31 cellular contexts compared by ENCODE assay signal in the genomic region with DNA sequence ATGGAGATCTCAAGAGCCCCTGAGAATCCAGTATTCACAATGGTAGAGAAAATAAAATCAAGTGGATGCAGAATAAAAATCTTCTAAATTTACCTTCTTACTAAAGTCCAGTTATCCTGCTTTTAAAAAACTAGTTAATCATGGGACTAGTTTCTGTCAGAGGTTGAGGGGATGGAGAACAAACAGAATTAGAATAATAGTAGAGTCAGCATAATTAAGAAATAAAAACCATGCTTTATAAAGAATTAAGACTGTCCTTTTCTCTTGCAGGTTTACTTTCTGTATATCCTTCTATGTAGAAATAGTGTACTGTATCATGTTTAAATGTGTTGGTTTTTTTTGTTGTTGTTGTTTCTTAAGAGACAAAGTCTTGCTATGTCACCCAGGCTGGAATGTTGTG. TPM values are rescaled to one million over a fixed set of nuclear protein-coding genes. Genes with fewer than 3 reads are reported as not detected.
DNase-seq lines count a peak whose midpoint lies in the region; ATAC-seq, FAIRE-seq and TF ChIP-seq lines count a peak whose summit lies in the region.
"Had no signal": no experiment of that assay in that cellular context is flagged by ENCODE, and none has a peak within 500 bp of the region (broad histone marks: within the 10 kb centered on the region; RNA-seq: fewer than 3 reads in every experiment).

No MANE protein-coding gene starts in this region.

- no peak overlapping the region for H3K18ac ChIP-seq in IMR-90 (ENCODE audit: low read depth, low read length)

- in situ Hi-C loops in IMR-90 (cut with MboI; ENCODE audit: low sequenced_read_pairs): no loop called here
- in situ Hi-C loops in HepG2 (cut with HindIII; ENCODE audit: extremely low pct_ligation_motif_present, low pct_unique_long_range_greater_than_20kb): no loop called here

- H2AFZ ChIP-seq in IMR-90 (replicated peaks; ENCODE audit: low read length, poor library complexity) (no peak overlapping the region), HepG2 (ENCODE audit: low read length) (no peak overlapping the region)

- H4K8ac ChIP-seq in IMR-90 (ENCODE audit: low read depth in 2 of 2, low read length in 2 of 2): no peak overlapping the region

- no peak overlapping the region for H2AK5ac ChIP-seq in IMR-90 (ENCODE audit: low read depth, low read length)

- peaks cover 27% of the 10 kb centered on the region for H3K4me1 Mint-ChIP-seq in progenitor cell of endocrine pancreas (ENCODE audit: low read depth)
- no peaks in the 10 kb centered on the region for H3K4me1 Mint-ChIP-seq in activated CD8-positive, alpha-beta T cell treated with anti-CD3 and anti-CD28 coated beads for 36 hours (ENCODE audit: low read depth)
- H3K4me1 Mint-ChIP-seq: CD14-positive monocyte; CD4-positive, alpha-beta memory T cell; CD4-positive, CD25-positive, alpha-beta regulatory T cell; CD8-positive, alpha-beta memory T cell had no signal

- H3K79me2 ChIP-seq in HepG2 (ENCODE audit: insufficient read depth, low read length): no peaks in the 10 kb centered on the region

- POLR2A ChIA-PET in A549 (lab: Yijun Ruan, JAX) (no interaction called here), IMR-90 (lab: Charles Lee; ENCODE audit: unreplicated experiment) (no interaction called here), HepG2 (lab: Yijun Ruan, JAX) (interaction anchor here (0.6 to 2.5 kb wide), 5 partner anchors 8 to 69 kb away, joined by 3 to 11 read pairs (median 5); a partner anchor contains a TSS)
- POLR2A ChIA-PET in activated CD8-positive, alpha-beta T cell treated with anti-CD3 and anti-CD28 coated beads for 36 hours (lab: Charles Lee): no interaction called here

- TF ChIP-seq EP300 in A549 (IDR thresholded peaks at IDR 0.05): no peak
- TF ChIP-seq EP300 in HepG2 (IDR thresholded peaks at IDR 0.05; ENCODE audit: low read depth in 2 of 2, low read length in 2 of 2): no peak
- no peak for TF ChIP-seq EP300 in HepG2 (CRISPR knock-in tag; IDR thresholded peaks at IDR 0.05; ENCODE audit: borderline replicate concordance)

- H4K5ac ChIP-seq in IMR-90 (ENCODE audit: low read depth, low read length): no peak overlapping the region

- CTCF ChIA-PET in A549 (lab: Yijun Ruan, JAX): no interaction called here
- CTCF ChIA-PET in IMR-90 (lab: Yijun Ruan, JAX): no interaction called here
- CTCF ChIA-PET in HepG2 (lab: Yijun Ruan, JAX; ENCODE audit: low intra/inter-chr PET ratio, low total read pairs): no interaction called here
- CTCF ChIA-PET in activated CD8-positive, alpha-beta T cell treated with anti-CD3 and anti-CD28 coated beads for 36 hours (lab: Charles Lee): no interaction called here

- FAIRE-seq in A549 (lab: Jason Lieb, UNC) (no peak), HepG2 (lab: Jason Lieb, UNC) (no peak)
- FAIRE-seq: GM12878, GM12892, GM18507 had no signal

- H3K27ac Mint-ChIP-seq in progenitor cell of endocrine pancreas: peak overlapping the region; percentile 30
- no peak overlapping the region for H3K27ac Mint-ChIP-seq in activated CD8-positive, alpha-beta T cell treated with anti-CD3 and anti-CD28 coated beads for 36 hours
- H3K27ac Mint-ChIP-seq: CD4-positive, alpha-beta memory T cell; CD4-positive, CD25-positive, alpha-beta regulatory T cell; CD8-positive, alpha-beta memory T cell had no signal

- no peaks in the 10 kb centered on the region for H3K27me3 Mint-ChIP-seq in progenitor cell of endocrine pancreas
- H3K27me3 Mint-ChIP-seq in activated CD8-positive, alpha-beta T cell treated with anti-CD3 and anti-CD28 coated beads for 36 hours: peaks cover 8% of the 10 kb centered on the region

- no peaks in the 10 kb centered on the region for H3K9me3 Mint-ChIP-seq in progenitor cell of endocrine pancreas (ENCODE audit: low read depth)
- H3K9me3 Mint-ChIP-seq in activated CD8-positive, alpha-beta T cell treated with anti-CD3 and anti-CD28 coated beads for 36 hours: no peaks in the 10 kb centered on the region
- H3K9me3 Mint-ChIP-seq: CD4-positive, alpha-beta memory T cell; CD8-positive, alpha-beta memory T cell had no signal

- TF ChIP-seq RAD21 in A549 (conservative IDR thresholded peaks at IDR 0.05 in 1 of 2, IDR thresholded peaks at IDR 0.05 in 1 of 2) (no peak), IMR-90 (IDR thresholded peaks at IDR 0.05; ENCODE audit: low read length) (no peak), HepG2 (CRISPR knock-in tag; IDR thresholded peaks at IDR 0.05) (no peak)

- no TSS peak for BruUV-seq in IMR-90 (replicated peaks; lab: Mats Ljungman, UMichigan)
- BruUV-seq in HepG2 (replicated peaks; lab: Mats Ljungman, UMichigan): no TSS peak

- TF ChIP-seq CTCF in A549 (IDR thresholded peaks at IDR 0.05) (no peak), IMR-90 (conservative IDR thresholded peaks at IDR 0.05; ENCODE audit: low read depth, low read length) (no peak), HepG2 (CRISPR knock-in tag; IDR thresholded peaks at IDR 0.05) (no peak), progenitor cell of endocrine pancreas (IDR thresholded peaks at IDR 0.05; ENCODE audit: unreplicated experiment) (no peak)
- no peak for TF ChIP-seq CTCF in activated CD8-positive, alpha-beta T cell treated with anti-CD3 and anti-CD28 coated beads for 36 hours (IDR thresholded peaks at IDR 0.05)

- H2BK120ac ChIP-seq in IMR-90 (ENCODE audit: low read depth, low read length): no peak overlapping the region

- H3K9me1 ChIP-seq in IMR-90 (ENCODE audit: insufficient read depth, low read length): no peaks in the 10 kb centered on the region

- H3K27me3 ChIP-seq in IMR-90 (ENCODE audit: control insufficient read depth, insufficient read depth, low read length): peaks cover 2% of the 10 kb centered on the region; the same call in 1 of the 2 replicates
- H3K27me3 ChIP-seq in HepG2 (ENCODE audit: control insufficient read depth in 1 of 2, insufficient read depth in 2 of 2, low read length in 2 of 2): no peaks in the 10 kb centered on the region
- H3K27me3 ChIP-seq: BE2C, BLaER1 had no signal

- TF ChIP-seq POLR2A in A549 (IDR thresholded peaks at IDR 0.05; ENCODE audit: low read length) (no peak), IMR-90 (IDR thresholded peaks at IDR 0.05; ENCODE audit: low read depth, low read length) (no peak), HepG2 (IDR thresholded peaks at IDR 0.05; ENCODE audit: insufficient read depth in 1 of 2, low read depth in 2 of 2, low read length in 2 of 2) (no peak)

- H3K4me3 Mint-ChIP-seq in progenitor cell of endocrine pancreas (ENCODE audit: low read depth): no peak overlapping the region
- no peak overlapping the region for H3K4me3 Mint-ChIP-seq in activated CD8-positive, alpha-beta T cell treated with anti-CD3 and anti-CD28 coated beads for 36 hours
- H3K4me3 Mint-ChIP-seq: CD14-positive monocyte; CD4-positive, alpha-beta memory T cell; CD4-positive, CD25-positive, alpha-beta regulatory T cell; CD8-positive, alpha-beta memory T cell had no signal

- H3K27ac ChIP-seq in A549 (no peak overlapping the region), IMR-90 (ENCODE audit: insufficient read depth, low read length) (no peak overlapping the region), HepG2 (ENCODE audit: extremely low read length, insufficient read depth, low read length) (peak overlapping the region; percentile 51)
- H3K27ac ChIP-seq: 22Rv1, BLaER1 had no signal

- H3K56ac ChIP-seq in IMR-90 (ENCODE audit: extremely low read depth, insufficient read depth, low read length): no peak overlapping the region

- intact Hi-C loops in IMR-90 (cut with micrococcal nuclease): no loop called here
- intact Hi-C loops in HepG2 (cut with micrococcal nuclease; ENCODE audit: unreplicated experiment): loop anchor here (5.0 kb wide), 1 partner anchor 69 kb away; a partner anchor contains a TSS
- intact Hi-C loops in activated CD8-positive, alpha-beta T cell treated with anti-CD3 and anti-CD28 coated beads for 36 hours (cut with micrococcal nuclease): no loop called here

- no peak overlapping the region for H3K14ac ChIP-seq in IMR-90 (replicated peaks; ENCODE audit: low read depth, low read length)

- H3K4me1 ChIP-seq in A549: no peaks in the 10 kb centered on the region
- no peaks in the 10 kb centered on the region for H3K4me1 ChIP-seq in IMR-90 (ENCODE audit: control insufficient read depth, insufficient read depth, low read length)
- H3K4me1 ChIP-seq in HepG2 (ENCODE audit: insufficient read depth, low read length): peaks cover 57% of the 10 kb centered on the region
- H3K4me1 ChIP-seq: BE2C, BLaER1 had no signal

- H2AK9ac ChIP-seq in IMR-90 (replicated peaks; ENCODE audit: low read depth, low read length, poor library complexity): no peak overlapping the region

- ATAC-seq in A549 (no peak), IMR-90 (ENCODE audit: low read depth) (no peak), HepG2 (no peak)
- ATAC-seq in activated CD8-positive, alpha-beta T cell treated with anti-CD3 and anti-CD28 coated beads for 36 hours: no peak

- H3K4me3 ChIP-seq in A549: no peak overlapping the region
- no peak overlapping the region for H3K4me3 ChIP-seq in IMR-90 (ENCODE audit: insufficient read depth, low read depth, low read length)
- no peak overlapping the region for H3K4me3 ChIP-seq in HepG2 (replicated peaks in 1 of 3; ENCODE audit: insufficient read depth in 1 of 3, low read depth in 2 of 3, low read length in 3 of 3)
- H3K4me3 ChIP-seq: BLaER1, GM12878 had no signal

- H2BK20ac ChIP-seq in IMR-90 (ENCODE audit: low read depth, low read length): no peak overlapping the region

- no peaks in the 10 kb centered on the region for H3K36me3 Mint-ChIP-seq in progenitor cell of endocrine pancreas (ENCODE audit: insufficient read depth)
- no peaks in the 10 kb centered on the region for H3K36me3 Mint-ChIP-seq in activated CD8-positive, alpha-beta T cell treated with anti-CD3 and anti-CD28 coated beads for 36 hours (ENCODE audit: low read depth)
- H3K36me3 Mint-ChIP-seq: CD14-positive monocyte; CD4-positive, alpha-beta memory T cell; CD4-positive, CD25-positive, alpha-beta regulatory T cell had no signal

- H3K9me3 ChIP-seq in A549 (no peaks in the 10 kb centered on the region), IMR-90 (ENCODE audit: control insufficient read depth, insufficient read depth, low read length) (no peaks in the 10 kb centered on the region), HepG2 (ENCODE audit: low read length) (no peaks in the 10 kb centered on the region)
- H3K9me3 ChIP-seq: BE2C, BLaER1 had no signal

- H3K9ac ChIP-seq in IMR-90 (ENCODE audit: low read depth, low read length) (no peak overlapping the region), HepG2 (ENCODE audit: insufficient read depth, low read depth, low read length) (no peak overlapping the region)
- H3K9ac ChIP-seq: BLaER1 had no signal

- dilution Hi-C loops in IMR-90 (cut with HindIII; ENCODE audit: low sequenced_read_pairs, unreplicated experiment): no loop called here

- H4K20me1 ChIP-seq in IMR-90 (ENCODE audit: insufficient read depth, low read length) (no peaks in the 10 kb centered on the region), HepG2 (ENCODE audit: insufficient read depth, low read length) (no peaks in the 10 kb centered on the region)
- H4K20me1 ChIP-seq: BLaER1 had no signal

- H4K91ac ChIP-seq in IMR-90 (ENCODE audit: insufficient read depth, low read depth, low read length): no peak overlapping the region

- H3K23ac ChIP-seq in IMR-90 (ENCODE audit: low read depth, low read length): no peak overlapping the region

- H3K79me1 ChIP-seq in IMR-90 (ENCODE audit: low read depth in 1 of 2, low read length in 2 of 2): no peaks in the 10 kb centered on the region

- no peaks in the 10 kb centered on the region for H3K36me3 ChIP-seq in IMR-90 (ENCODE audit: control insufficient read depth, insufficient read depth, low read length)
- no peaks in the 10 kb centered on the region for H3K36me3 ChIP-seq in HepG2 (replicated peaks in 1 of 2; ENCODE audit: control insufficient read depth in 1 of 2, insufficient read depth in 2 of 2, low read length in 2 of 2)
- H3K36me3 ChIP-seq: BE2C, BLaER1 had no signal

- no peak overlapping the region for H2BK15ac ChIP-seq in IMR-90 (ENCODE audit: low read depth, low read length)

- no peak overlapping the region for H3K4me2 ChIP-seq in A549
- H3K4me2 ChIP-seq in IMR-90 (ENCODE audit: low read depth, low read length): no peak overlapping the region
- H3K4me2 ChIP-seq in HepG2 (ENCODE audit: low read depth, low read length): peak overlapping the region; percentile 67
- H3K4me2 ChIP-seq: BLaER1 had no signal

- no peak overlapping the region for H2BK5ac ChIP-seq in IMR-90 (ENCODE audit: low read depth, low read length, poor library complexity, severe bottlenecking)

- H3K4ac ChIP-seq in IMR-90 (ENCODE audit: low read depth, low read length): no peak overlapping the region

- no peak for DNase-seq in A549 (ENCODE audit: low read depth in 1 of 2, low spot score in 1 of 2)
- DNase-seq in IMR-90: no peak
- no peak for DNase-seq in HepG2 (ENCODE audit: low spot score)
- DNase-seq in progenitor cell of endocrine pancreas (ENCODE audit: low spot score, unreplicated experiment): no peak
- no peak for DNase-seq in D341Med (ENCODE audit: low spot score)
- DNase-seq in Kasumi-1 (lab: John Stamatoyannopoulos, UW): no peak
- no peak for DNase-seq in activated CD8-positive, alpha-beta T cell treated with anti-CD3 and anti-CD28 coated beads for 36 hours
- DNase-seq: ACHN; BE2C; C1 segment of cervical spinal cord; Calu3; CD4-positive, alpha-beta memory T cell; CD4-positive, CD25-positive, alpha-beta regulatory T cell; CD8-positive, alpha-beta memory T cell; COR-L47; DMS 273 treated with DMSO at 0.1 percent for 48 hours; DMS153; DMS79; DND-41; EL; GDM1 had no signal

RNA-seq across cellular contexts. Expression of a gene that starts 23.0 kb away (rescaled TPM):
- polyA plus RNA-seq in A549 (2011; rRNA removed): 0.08 and 0.09 TPM in 2 replicates
- 0.08 TPM in 2 replicates for polyA plus RNA-seq in A549 (2012; cell fraction: cytosol; rRNA removed)
- 0.10 TPM in 1 of 2 replicates, not detected in the other for polyA plus RNA-seq in A549 (2012; cell fraction: nucleus; rRNA removed)
- polyA plus RNA-seq in A549 (2017; fragmentation: RNase III; extraction: RNeasy Plus Mini Kit Qiagen cat#74134 plus additional on column Dnase treatment): not detected in 3 replicates
- not detected in 2 replicates for polyA minus RNA-seq in A549 (2011; rRNA and poly(A)+ RNA removed)
- total RNA-seq in IMR-90 (2012; rRNA removed): not detected in 2 replicates
- polyA plus RNA-seq in IMR-90 (2012; rRNA removed): not detected in 2 replicates
- polyA plus RNA-seq in IMR-90 (2012; cell fraction: cytosol; rRNA removed): not detected in 2 replicates
- polyA plus RNA-seq in IMR-90 (2012; cell fraction: nucleus; rRNA removed; ENCODE audit: low replicate concordance): 0.08 TPM in 1 of 2 replicates, not detected in the other
- total RNA-seq in HepG2 (2016; rRNA removed; fragmentation: Illumina TruSeq; extraction: Trizol): not detected in 2 replicates
- total RNA-seq in HepG2 (2016; cell fraction: cytosol; rRNA removed; fragmentation: Illumina TruSeq; extraction: Trizol; ENCODE audit: low read depth): not detected in 2 replicates
- not detected in 2 replicates for total RNA-seq in HepG2 (2016; cell fraction: insoluble cytoplasmic fraction; rRNA removed; fragmentation: Illumina TruSeq; extraction: Trizol)
- not detected in 2 replicates for total RNA-seq in HepG2 (2016; cell fraction: membrane; rRNA removed; fragmentation: Illumina TruSeq; extraction: Trizol)
- not detected in 2 replicates for total RNA-seq in HepG2 (2016; cell fraction: nucleus; rRNA removed; fragmentation: Illumina TruSeq; extraction: Trizol)
- not detected in 2 replicates for polyA plus RNA-seq in HepG2 (2011; rRNA removed)
- polyA plus RNA-seq in HepG2 (2011; cell fraction: cytosol; rRNA removed): not detected in 2 replicates
- 0.05 TPM in 1 of 2 replicates, not detected in the other for polyA plus RNA-seq in HepG2 (2011; cell fraction: nucleus; rRNA removed)
- polyA plus RNA-seq in HepG2 (2012): 0.09 TPM in 1 of 2 replicates, not detected in the other
- polyA plus RNA-seq in HepG2 (2016; cell fraction: cytosol; fragmentation: Illumina TruSeq; extraction: Trizol; ENCODE audit: low read depth): not detected in 2 replicates
- not detected in 2 replicates for polyA plus RNA-seq in HepG2 (2016; cell fraction: insoluble cytoplasmic fraction; fragmentation: Illumina TruSeq; extraction: Trizol; ENCODE audit: low read depth)
- polyA plus RNA-seq in HepG2 (2016; cell fraction: membrane; fragmentation: Illumina TruSeq; extraction: Trizol; ENCODE audit: low read depth): not detected in 2 replicates
- polyA plus RNA-seq in HepG2 (2016; cell fraction: nucleus; fragmentation: Illumina TruSeq; extraction: Trizol; ENCODE audit: insufficient read depth, low read depth): 0.29 TPM in 1 of 2 replicates, not detected in the other
- polyA minus RNA-seq in HepG2 (2011; rRNA and poly(A)+ RNA removed; ENCODE audit: low replicate concordance): not detected in 2 replicates
- polyA minus RNA-seq in HepG2 (2011; cell fraction: cytosol; rRNA and poly(A)+ RNA removed): not detected in 2 replicates
- polyA minus RNA-seq in HepG2 (2011; cell fraction: nucleus; rRNA and poly(A)+ RNA removed): not detected in 2 replicates
- not detected in 2 replicates for total RNA-seq in progenitor cell of endocrine pancreas
- total RNA-seq in activated CD8-positive, alpha-beta T cell treated with anti-CD3 and anti-CD28 coated beads for 36 hours: not detected
- total RNA-seq: A172; A673; CD4-positive, CD25-positive, alpha-beta regulatory T cell; CD8-positive, alpha-beta memory T cell; Daoy; G401; GM12878 had no signal
- polyA plus RNA-seq: CD14-positive monocyte; CD4-positive, alpha-beta memory T cell; CD4-positive, CD25-positive, alpha-beta regulatory T cell; CD8-positive, alpha-beta memory T cell had no signal
